In genomic region chr9:69759478-69760277, GRCh38 we compare ENCODE assay signal across 1 cellular context.
A peak's percentile ranks its signal among the peaks of the same experiment; 100 is the strongest.
TF ChIP-seq lines count a peak whose summit lies in the region.

Gene PTAR1 (minus strand): TSS chr9:69760011. CDS start chr9:69759938, 73 bp downstream.

TF ChIP-seq in HepG2, 621 proteins besides CTCF, POLR2A, EP300 and RAD21 (continued from another document and continues in another):
- TF ChIP-seq ZNF142 (CRISPR knock-in tag; IDR thresholded peaks at IDR 0.05) (peak; percentile 60; the same call in 1 of the 2 replicates), HMGXB4 (CRISPR knock-in tag; IDR thresholded peaks at IDR 0.05; ENCODE audit: borderline replicate concordance in 1 of 2, low read depth in 1 of 2) (peak in 1 of 2 experiments; percentile 76; a peak in 2 of 4 replicates), HOXA9 (CRISPR knock-in tag; IDR thresholded peaks at IDR 0.05; ENCODE audit: borderline replicate concordance) (no peak), PCBP1 (IDR thresholded peaks at IDR 0.05; ENCODE audit: borderline replicate concordance, low read depth, low read length) (no peak), ZNF570 (CRISPR knock-in tag; IDR thresholded peaks at IDR 0.05; ENCODE audit: borderline replicate concordance) (no peak), ZNF563 (CRISPR knock-in tag; IDR thresholded peaks at IDR 0.05) (peak; percentile 53; the same call in 1 of the 2 replicates), ZNF431 (CRISPR knock-in tag; IDR thresholded peaks at IDR 0.05; ENCODE audit: borderline replicate concordance, low read depth) (no peak), ZNF574 (CRISPR knock-in tag; IDR thresholded peaks at IDR 0.05) (peak; percentile 74), ZKSCAN5 (CRISPR knock-in tag; IDR thresholded peaks at IDR 0.05) (no peak), DNMT1 (CRISPR knock-in tag; IDR thresholded peaks at IDR 0.05) (no peak; the same call in 1 of the 2 replicates), ZBTB10 (CRISPR knock-in tag; IDR thresholded peaks at IDR 0.05; ENCODE audit: borderline replicate concordance) (no peak), ZNF550 (CRISPR knock-in tag; IDR thresholded peaks at IDR 0.05; ENCODE audit: borderline replicate concordance) (no peak), CBX2 (IDR thresholded peaks at IDR 0.05; ENCODE audit: low read depth, low read length) (no peak), CBX2 (CRISPR knock-in tag; IDR thresholded peaks at IDR 0.05; ENCODE audit: low read depth) (no peak), AGO1 (IDR thresholded peaks at IDR 0.05; ENCODE audit: low read depth, low read length, poor library complexity, severe bottlenecking) (no peak), MTA1 (CRISPR knock-in tag; IDR thresholded peaks at IDR 0.05; ENCODE audit: borderline replicate concordance) (peak; percentile 41; the same call in 1 of the 2 replicates), ZMYM2 (CRISPR knock-in tag; IDR thresholded peaks at IDR 0.05) (no peak), NCOR1 (IDR thresholded peaks at IDR 0.05; ENCODE audit: borderline replicate concordance, low read length) (no peak), MBD4 (IDR thresholded peaks at IDR 0.05; ENCODE audit: borderline replicate concordance, low read length) (no peak), RFX1 (IDR thresholded peaks at IDR 0.05) (no peak), NFKB2 (CRISPR knock-in tag; IDR thresholded peaks at IDR 0.05; ENCODE audit: borderline replicate concordance) (no peak), PAWR (CRISPR knock-in tag; IDR thresholded peaks at IDR 0.05; ENCODE audit: borderline replicate concordance) (no peak), ZSCAN21 (CRISPR knock-in tag; IDR thresholded peaks at IDR 0.05; ENCODE audit: borderline replicate concordance) (peak; percentile 52; the same call in 1 of the 2 replicates), ZNF276 (CRISPR knock-in tag; IDR thresholded peaks at IDR 0.05; ENCODE audit: low read depth) (no peak), DBP (CRISPR knock-in tag; IDR thresholded peaks at IDR 0.05; ENCODE audit: not compliant biosample characterization) (no peak), PPARG (CRISPR knock-in tag; conservative IDR thresholded peaks at IDR 0.05) (no peak), KDM5B (CRISPR knock-in tag; IDR thresholded peaks at IDR 0.05; ENCODE audit: borderline replicate concordance) (0 out of 2 replicates have a peak, but pooled peaks have one; percentile 39), CSRNP1 (CRISPR knock-in tag; IDR thresholded peaks at IDR 0.05) (no peak; the same call in 1 of the 2 replicates), FIP1L1 (IDR thresholded peaks at IDR 0.05; ENCODE audit: borderline replicate concordance, insufficient read depth, low read depth, low read length) (no peak), SMYD3 (CRISPR knock-in tag; IDR thresholded peaks at IDR 0.05) (no peak), ZKSCAN8 (CRISPR knock-in tag; IDR thresholded peaks at IDR 0.05; ENCODE audit: borderline replicate concordance) (no peak), NPAS2 (CRISPR knock-in tag; IDR thresholded peaks at IDR 0.05; ENCODE audit: borderline replicate concordance) (no peak), FLYWCH1 (CRISPR knock-in tag; IDR thresholded peaks at IDR 0.05) (no peak), SNRNP70 (IDR thresholded peaks at IDR 0.05; ENCODE audit: low read depth, low read length) (no peak), ATF6 (CRISPR knock-in tag; conservative IDR thresholded peaks at IDR 0.05) (no peak), REXO4 (CRISPR knock-in tag; IDR thresholded peaks at IDR 0.05; ENCODE audit: borderline replicate concordance) (no peak), ZBTB3 (CRISPR knock-in tag; IDR thresholded peaks at IDR 0.05; ENCODE audit: borderline replicate concordance, low read depth) (no peak), ZNF766 (CRISPR knock-in tag; IDR thresholded peaks at IDR 0.05; ENCODE audit: borderline replicate concordance) (no peak; the same call in 1 of the 2 replicates)
